12 cellular contexts compared by ENCODE assay signal in genomic region chr15:88615303-88616107, GRCh38. TPM values are rescaled to one million over a fixed set of nuclear protein-coding genes. Genes with fewer than 3 reads are reported as not detected.
A peak's percentile ranks its signal among the peaks of the same experiment; 100 is the strongest.
DNase-seq lines count a peak whose midpoint lies in the region; ATAC-seq, FAIRE-seq and TF ChIP-seq lines count a peak whose summit lies in the region.
"Had no signal": no experiment of that assay in that cellular context is flagged by ENCODE, and none has a peak within 500 bp of the region (broad histone marks: within the 10 kb centered on the region; RNA-seq: fewer than 3 reads in every experiment).

No MANE protein-coding gene starts in this region.

- H3K4me2 ChIP-seq in GM23338, result peak overlapping the region; percentile 46; the same call in 1 of the 2 replicates

- FAIRE-seq in GM19239 (lab: Jason Lieb, UNC), result no peak

- peak overlapping the region; percentile 83 for H3K27ac ChIP-seq in GM23338 (ENCODE audit: low read depth)

- no peak overlapping the region for H3K4me3 ChIP-seq in GM23338

- H3K27ac Mint-ChIP-seq in GM23338, result peak overlapping the region; percentile 96
- H3K27ac Mint-ChIP-seq: activated naive CD8-positive, alpha-beta T cell treated with anti-CD3 and anti-CD28 coated beads, Interleukin-2, amount 10 ng/mL, durations not matched to agents 7 days and 5 days had no signal

- peaks cover 2% of the 10 kb centered on the region; the same call in 1 of the 3 replicates for H3K9me3 Mint-ChIP-seq in GM23338
- H3K9me3 Mint-ChIP-seq: activated naive CD8-positive, alpha-beta T cell treated with anti-CD3 and anti-CD28 coated beads, Interleukin-2, amount 10 ng/mL, durations not matched to agents 7 days and 5 days; CD8-positive, alpha-beta memory T cell had no signal

- no peaks in the 10 kb centered on the region for H3K79me2 ChIP-seq in GM23338 (replicated peaks; ENCODE audit: insufficient read depth)

- ATAC-seq in GM18511 (IDR thresholded peaks at IDR 0.05; ENCODE audit: unreplicated experiment) (peak; percentile 58), GM23338 (no peak)

- H3K27me3 Mint-ChIP-seq in GM23338 (ENCODE audit: insufficient read depth, low read depth, poor library complexity), result peaks cover 31% of the 10 kb centered on the region

- no peak for TF ChIP-seq CTCF in GM23338 (conservative IDR thresholded peaks at IDR 0.05; ENCODE audit: low read depth in 2 of 2)

- H3K27me3 ChIP-seq in GM23338 (ENCODE audit: insufficient read depth), result peaks cover 9% of the 10 kb centered on the region

- peak; percentile 75 for DNase-seq in GM23338 (ENCODE audit: low spot score)
- peak; percentile 16 for DNase-seq in NCI-H2227 (lab: John Stamatoyannopoulos, UW; ENCODE audit: unreplicated experiment)
- DNase-seq in mucosa of gallbladder (ENCODE audit: low spot score), result peak; percentile 85
- DNase-seq in dermis blood vessel endothelial cell, result no peak
- DNase-seq in COLO668 (lab: John Stamatoyannopoulos, UW; ENCODE audit: unreplicated experiment), result no peak
- no peak for DNase-seq in GM19239 (ENCODE audit: insufficient read length, low spot score)
- DNase-seq in activated T-cell treated with anti-CD3 and anti-CD28 coated beads for 4 hours, result no peak
- DNase-seq: activated CD4-positive, CD25-positive, alpha-beta regulatory T cell treated with anti-CD3 and anti-CD28 coated beads, Interleukin-2, amount 50 U/mL, for 72 hours; activated naive CD8-positive, alpha-beta T cell treated with anti-CD3 and anti-CD28 coated beads, Interleukin-2, amount 10 ng/mL, durations not matched to agents 7 days and 5 days; CD8-positive, alpha-beta memory T cell; NCI-H1417 had no signal

- H3K36me3 Mint-ChIP-seq in GM23338 (ENCODE audit: low read depth), result no peaks in the 10 kb centered on the region
- H3K36me3 Mint-ChIP-seq: activated naive CD8-positive, alpha-beta T cell treated with anti-CD3 and anti-CD28 coated beads, Interleukin-2, amount 10 ng/mL, durations not matched to agents 7 days and 5 days had no signal

- no peak overlapping the region; the same call in 2 of the 3 replicates for H3K4me3 Mint-ChIP-seq in GM23338
- H3K4me3 Mint-ChIP-seq: activated naive CD8-positive, alpha-beta T cell treated with anti-CD3 and anti-CD28 coated beads, Interleukin-2, amount 10 ng/mL, durations not matched to agents 7 days and 5 days; CD8-positive, alpha-beta memory T cell had no signal

- H4K20me1 ChIP-seq in GM23338 (replicated peaks; ENCODE audit: insufficient read depth), result no peaks in the 10 kb centered on the region

- H3K4me1 ChIP-seq in GM23338 (ENCODE audit: insufficient read depth), result peaks cover 56% of the 10 kb centered on the region

- no peaks in the 10 kb centered on the region for H3K9me2 ChIP-seq in GM23338 (ENCODE audit: insufficient read depth)

- H3K36me3 ChIP-seq in GM23338 (ENCODE audit: insufficient read depth), result no peaks in the 10 kb centered on the region

- H3K4me1 Mint-ChIP-seq in GM23338, result peaks cover 77% of the 10 kb centered on the region
- H3K4me1 Mint-ChIP-seq: activated naive CD8-positive, alpha-beta T cell treated with anti-CD3 and anti-CD28 coated beads, Interleukin-2, amount 10 ng/mL, durations not matched to agents 7 days and 5 days; CD8-positive, alpha-beta memory T cell had no signal

- H3F3A ChIP-seq in GM23338 (replicated peaks; ENCODE audit: low read depth), result no peaks in the 10 kb centered on the region

- peak overlapping the region; percentile 9; the same call in 1 of the 2 replicates for H2AFZ ChIP-seq in GM23338

TF ChIP-seq in GM23338, 12 proteins besides CTCF, POLR2A, EP300 and RAD21:
- no peak for TF ChIP-seq NANOG (IDR thresholded peaks at IDR 0.05; ENCODE audit: borderline replicate concordance)
- TF ChIP-seq POLR2AphosphoS5 (IDR thresholded peaks at IDR 0.05; ENCODE audit: low read depth), result peak; percentile 47; the same call in 1 of the 2 replicates

RNA-seq across cellular contexts. Expression of gene AEN, which starts 5.6 kb away (rescaled TPM):
- 218 and 220 TPM in 2 replicates for total RNA-seq in GM23338 (2014; rRNA removed; shearing (Covaris generic))
- 76.6 and 82.3 TPM in 2 replicates for polyA plus RNA-seq in GM23338 (2016; fragmentation: Nextera tagmentation; extraction: Ambion mirVana)
- total RNA-seq in mucosa of gallbladder (34.4 TPM), dermis blood vessel endothelial cell (58.9 and 73.0 TPM in 2 replicates)

RNA-seq across cellular contexts. Expression of gene ISG20, which starts 23.3 kb away (rescaled TPM):
- total RNA-seq in GM23338 (2014; rRNA removed; shearing (Covaris generic)), result 1.1 and 3.7 TPM in 2 replicates
- 3.2 and 4.9 TPM in 2 replicates for polyA plus RNA-seq in GM23338 (2016; fragmentation: Nextera tagmentation; extraction: Ambion mirVana)
- total RNA-seq in mucosa of gallbladder, result 383 TPM
- 22.2 and 49.4 TPM in 2 replicates for total RNA-seq in dermis blood vessel endothelial cell

Comparison
In these comparisons a context has a peak if more than half of its experiments do, and no peak if none do; other contexts are left out.
1. DNase-seq: peak in GM23338 (single experiment), NCI-H2227 (single experiment) and mucosa of gallbladder (single experiment); none in dermis blood vessel endothelial cell (single experiment), COLO668 (single experiment), GM19239 (single experiment) and activated T-cell treated with anti-CD3 and anti-CD28 coated beads for 4 hours (single experiment).